Comparison of ENCODE assay signal across 17 cellular contexts in genomic region chr2:183022711-183023110, GRCh38. TPM values are rescaled to one million over a fixed set of nuclear protein-coding genes. Genes with fewer than 3 reads are reported as not detected.
A peak's percentile ranks its signal among the peaks of the same experiment; 100 is the strongest.
DNase-seq lines count a peak whose midpoint lies in the region; ATAC-seq, FAIRE-seq and TF ChIP-seq lines count a peak whose summit lies in the region.
"Had no signal": no experiment of that assay in that cellular context is flagged by ENCODE, and none has a peak within 500 bp of the region (broad histone marks: within the 10 kb centered on the region; RNA-seq: fewer than 3 reads in every experiment).

No MANE protein-coding gene starts in this region.

- 41 to 58% methylated on average over 3 of the region's 3 CpGs for WGBS in heart right ventricle, 2 donors
- 64% methylated on average over 3 of the region's 3 CpGs for WGBS in right cardiac atrium

- H3K4me3 ChIP-seq in heart right ventricle (no peak overlapping the region), right cardiac atrium (ENCODE audit: low read length) (peak overlapping the region; percentile 9)
- H3K4me3 ChIP-seq: A549, BLaER1, HAP-1 had no signal

- TF ChIP-seq POLR2A in H54 (IDR thresholded peaks at IDR 0.05; ENCODE audit: low read depth, low read length) = no peak

- H3K9me3 ChIP-seq in heart right ventricle (no peaks in the 10 kb centered on the region), right cardiac atrium (ENCODE audit: control insufficient read depth, low read length) (no peaks in the 10 kb centered on the region)
- H3K9me3 ChIP-seq: A549, BLaER1, HAP-1 had no signal

- H3K4me1 ChIP-seq in heart right ventricle = peaks cover 0 to 91% (median 63%) of the 10 kb centered on the region in 9 donors
- H3K4me1 ChIP-seq in right cardiac atrium (ENCODE audit: control insufficient read depth, insufficient read depth, low read length) = peaks cover 1% of the 10 kb centered on the region
- H3K4me1 ChIP-seq: BLaER1 had no signal

- H3K27ac ChIP-seq in heart right ventricle (peak overlapping the region in 8 of 10 donors; percentile 20 to 55 (median 32)), right cardiac atrium (ENCODE audit: low read length) (no peak overlapping the region)
- H3K27ac ChIP-seq: 22Rv1, A549, BLaER1 had no signal

- ATAC-seq in Right ventricle myocardium superior (ENCODE audit: poor library complexity) = peak; percentile 54
- no peak for ATAC-seq in Right ventricle myocardium inferior
- peak in 4 of 8 donors; percentile 46 to 69 (median 56) for ATAC-seq in heart right ventricle
- no peak for ATAC-seq in right cardiac atrium
- ATAC-seq: A549, HepG2 had no signal

- intact Hi-C loops in Right ventricle myocardium superior (cut with DNase I) (no loop called here), Right ventricle myocardium inferior (cut with DNase I) (no loop called here), heart right ventricle (cut with DNase I) (no loop called here), right cardiac atrium (cut with DNase I) (no loop called here)

- H3K27me3 ChIP-seq in heart right ventricle (peaks cover 0 to 33% (median 0%) of the 10 kb centered on the region in 7 donors), right cardiac atrium (ENCODE audit: control insufficient read depth, insufficient read depth) (no peaks in the 10 kb centered on the region)
- H3K27me3 ChIP-seq: BLaER1 had no signal

- peak; percentile 23 for FAIRE-seq in H54 (lab: Jason Lieb, UNC)
- FAIRE-seq: A549, H1, HepG2 had no signal

- DNase-seq in Right ventricle myocardium superior (no peak), Right ventricle myocardium inferior (ENCODE audit: missing footprints) (no peak), H54 (ENCODE audit: insufficient read length, low spot score) (no peak), heart right ventricle (no peak), right cardiac atrium (no peak), hippocampal formation (lab: John Stamatoyannopoulos, UW) (no peak), NCI-H748 treated with DMSO at 0.1 percent for 48 hours (lab: John Stamatoyannopoulos, UW) (no peak)
- DNase-seq: CD4-positive, alpha-beta memory T cell; DMS79 treated with DMSO at 0.1 percent for 48 hours; GF-D8 had no signal

- peaks cover 0 to 29% (median 7%) of the 10 kb centered on the region in 9 donors for H3K36me3 ChIP-seq in heart right ventricle
- H3K36me3 ChIP-seq: BLaER1 had no signal

- no peak for TF ChIP-seq CTCF in heart right ventricle (IDR thresholded peaks at IDR 0.05)

RNA-seq across cellular contexts. Expression of gene NCKAP1, which starts 15.5 kb away (rescaled TPM):
- total RNA-seq in Right ventricle myocardium superior (128 TPM), Right ventricle myocardium inferior (135 TPM), heart right ventricle (100 to 1,000 TPM; 118 to 153 (median 130) TPM), right cardiac atrium (100 to 1,000 TPM; 131 to 158 (median 140) TPM)
- polyA plus RNA-seq in heart right ventricle (10 to 100 TPM; 35.3 to 81.1 TPM), right cardiac atrium (63.0 TPM)
- polyA plus RNA-seq: CD14-positive monocyte had no signal

RNA-seq across cellular contexts. Expression of gene DUSP19, which starts 55.8 kb away (rescaled TPM):
- total RNA-seq in Right ventricle myocardium superior (10.8 TPM), Right ventricle myocardium inferior (12.1 TPM), heart right ventricle (10 to 100 TPM in 7 of 10 donors, 1 to 10 TPM in 3; 5.6 to 14.1 (median 11.8) TPM), right cardiac atrium (10 to 100 TPM in 3 of 4 donors, 1 to 10 TPM in 1; 7.5 to 16.6 (median 12.3) TPM)
- polyA plus RNA-seq in heart right ventricle (1 to 10 TPM in 1 of 2 donors, under 1 TPM in 1; 0.84 to 2.6 TPM), right cardiac atrium (6.7 TPM)
